8 cellular contexts compared by ENCODE assay signal in genomic region chr11:49995559-49995958, GRCh38.
DNase-seq lines count a peak whose midpoint lies in the region; ATAC-seq and TF ChIP-seq lines count a peak whose summit lies in the region.

No MANE protein-coding gene starts in this region.

- no peaks in the 10 kb centered on the region for H3K36me3 ChIP-seq in GM06990 (ENCODE audit: control insufficient read depth, insufficient read depth, low read length)

- TF ChIP-seq CTCF in GM06990 (IDR thresholded peaks at IDR 0.05; ENCODE audit: insufficient read depth, low read length, poor library complexity, severe bottlenecking): peak; percentile 53

- ATAC-seq in GM18519 (IDR thresholded peaks at IDR 0.05; ENCODE audit: low FRiP score, unreplicated experiment): no peak

- H3K27me3 ChIP-seq in GM06990 (replicated peaks; ENCODE audit: control insufficient read depth, insufficient read depth, low read length): no peaks in the 10 kb centered on the region

- peak; percentile 4 for DNase-seq in AG08396 (ENCODE audit: low spot score)
- no peak for DNase-seq in GM06990 (ENCODE audit: extremely low read depth, insufficient read length)
- DNase-seq in NCI-H1105 (lab: John Stamatoyannopoulos, UW): peak; percentile 84
- DNase-seq in SW480 (ENCODE audit: low spot score): peak; percentile 54
- DNase-seq in glomerular visceral epithelial cell (ENCODE audit: extremely low spot score): peak; percentile 1
- peak; percentile 53 for DNase-seq in stimulated activated CD8-positive, alpha-beta memory T cell treated with anti-CD3 and anti-CD28 coated beads, Interleukin-4, amount 100 ng/mL, for 48 hours
- no peak for DNase-seq in amniotic stem cell (lab: John Stamatoyannopoulos, UW)

- H3K4me3 ChIP-seq in GM06990 (replicated peaks; ENCODE audit: low read depth, low read length): no peak overlapping the region

Comparison
In these comparisons a context has a peak if more than half of its experiments do, and no peak if none do; other contexts are left out.
1. DNase-seq: peak in AG08396 (single experiment), NCI-H1105 (single experiment), SW480 (single experiment), glomerular visceral epithelial cell (single experiment) and stimulated activated CD8-positive, alpha-beta memory T cell treated with anti-CD3 and anti-CD28 coated beads, Interleukin-4, amount 100 ng/mL, for 48 hours (single experiment); none in GM06990 (single experiment) and amniotic stem cell (single experiment).